In genomic region chr10:50605280-50606270, GRCh38 we compare ENCODE assay signal across 1 cellular context.
TF ChIP-seq lines count a peak whose summit lies in the region.

No MANE protein-coding gene starts in this region.

TF ChIP-seq in HEK293, 187 proteins besides CTCF, POLR2A, EP300 and RAD21 (continued from another document and continues in another):
- TF ChIP-seq ZNF18 (tag by site-specific recombination; IDR thresholded peaks at IDR 0.05) (peak; percentile 62; the same call in 1 of the 2 replicates), ZBTB49 (tag by site-specific recombination; IDR thresholded peaks at IDR 0.05; ENCODE audit: low read depth) (no peak), BCL11B (tag by site-specific recombination; IDR thresholded peaks at IDR 0.05; ENCODE audit: low read depth) (no peak), ZNF624 (tag by site-specific recombination; IDR thresholded peaks at IDR 0.05) (no peak), ZNF558 (tag by site-specific recombination; IDR thresholded peaks at IDR 0.05) (no peak), FEZF1 (tag by site-specific recombination; IDR thresholded peaks at IDR 0.05) (peak; percentile 90), PRDM10 (tag by site-specific recombination; IDR thresholded peaks at IDR 0.05) (peak; percentile 41; the same call in 1 of the 2 replicates), ZBTB1 (tag by site-specific recombination; IDR thresholded peaks at IDR 0.05) (no peak), ZNF324 (tag by site-specific recombination; IDR thresholded peaks at IDR 0.05) (no peak), ZNF560 (tag by site-specific recombination; IDR thresholded peaks at IDR 0.05; ENCODE audit: borderline replicate concordance) (no peak), ZIC2 (tag by site-specific recombination; IDR thresholded peaks at IDR 0.05) (no peak), GLIS2 (tag by site-specific recombination; IDR thresholded peaks at IDR 0.05) (no peak), REPIN1 (tag by site-specific recombination; IDR thresholded peaks at IDR 0.05; ENCODE audit: low read depth) (no peak), ZBTB11 (tag by site-specific recombination; conservative IDR thresholded peaks at IDR 0.05; ENCODE audit: low read depth) (no peak), ZNF266 (tag by site-specific recombination; IDR thresholded peaks at IDR 0.05; ENCODE audit: low read depth) (no peak), ZNF664 (tag by site-specific recombination; IDR thresholded peaks at IDR 0.05) (no peak), ZNF654 (tag by site-specific recombination; IDR thresholded peaks at IDR 0.05; ENCODE audit: low read depth) (no peak), ZBTB17 (tag by site-specific recombination; IDR thresholded peaks at IDR 0.05) (peak; percentile 58), ZNF280C (tag by site-specific recombination; IDR thresholded peaks at IDR 0.05) (no peak), ZNF521 (tag by site-specific recombination; IDR thresholded peaks at IDR 0.05) (no peak), ZSCAN18 (tag by site-specific recombination; IDR thresholded peaks at IDR 0.05) (no peak)
- TF ChIP-seq, protein P1, sequence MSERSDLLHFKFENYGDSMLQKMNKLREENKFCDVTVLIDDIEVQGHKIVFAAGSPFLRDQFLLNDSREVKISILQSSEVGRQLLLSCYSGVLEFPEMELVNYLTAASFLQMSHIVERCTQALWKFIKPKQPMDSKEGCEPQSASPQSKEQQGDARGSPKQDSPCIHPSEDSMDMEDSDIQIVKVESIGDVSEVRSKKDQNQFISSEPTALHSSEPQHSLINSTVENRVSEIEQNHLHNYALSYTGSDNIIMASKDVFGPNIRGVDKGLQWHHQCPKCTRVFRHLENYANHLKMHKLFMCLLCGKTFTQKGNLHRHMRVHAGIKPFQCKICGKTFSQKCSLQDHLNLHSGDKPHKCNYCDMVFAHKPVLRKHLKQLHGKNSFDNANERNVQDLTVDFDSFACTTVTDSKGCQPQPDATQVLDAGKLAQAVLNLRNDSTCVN (tag by site-specific recombination; optimal IDR thresholded peaks at IDR 0.05): no peak
- TF ChIP-seq, protein P2, sequence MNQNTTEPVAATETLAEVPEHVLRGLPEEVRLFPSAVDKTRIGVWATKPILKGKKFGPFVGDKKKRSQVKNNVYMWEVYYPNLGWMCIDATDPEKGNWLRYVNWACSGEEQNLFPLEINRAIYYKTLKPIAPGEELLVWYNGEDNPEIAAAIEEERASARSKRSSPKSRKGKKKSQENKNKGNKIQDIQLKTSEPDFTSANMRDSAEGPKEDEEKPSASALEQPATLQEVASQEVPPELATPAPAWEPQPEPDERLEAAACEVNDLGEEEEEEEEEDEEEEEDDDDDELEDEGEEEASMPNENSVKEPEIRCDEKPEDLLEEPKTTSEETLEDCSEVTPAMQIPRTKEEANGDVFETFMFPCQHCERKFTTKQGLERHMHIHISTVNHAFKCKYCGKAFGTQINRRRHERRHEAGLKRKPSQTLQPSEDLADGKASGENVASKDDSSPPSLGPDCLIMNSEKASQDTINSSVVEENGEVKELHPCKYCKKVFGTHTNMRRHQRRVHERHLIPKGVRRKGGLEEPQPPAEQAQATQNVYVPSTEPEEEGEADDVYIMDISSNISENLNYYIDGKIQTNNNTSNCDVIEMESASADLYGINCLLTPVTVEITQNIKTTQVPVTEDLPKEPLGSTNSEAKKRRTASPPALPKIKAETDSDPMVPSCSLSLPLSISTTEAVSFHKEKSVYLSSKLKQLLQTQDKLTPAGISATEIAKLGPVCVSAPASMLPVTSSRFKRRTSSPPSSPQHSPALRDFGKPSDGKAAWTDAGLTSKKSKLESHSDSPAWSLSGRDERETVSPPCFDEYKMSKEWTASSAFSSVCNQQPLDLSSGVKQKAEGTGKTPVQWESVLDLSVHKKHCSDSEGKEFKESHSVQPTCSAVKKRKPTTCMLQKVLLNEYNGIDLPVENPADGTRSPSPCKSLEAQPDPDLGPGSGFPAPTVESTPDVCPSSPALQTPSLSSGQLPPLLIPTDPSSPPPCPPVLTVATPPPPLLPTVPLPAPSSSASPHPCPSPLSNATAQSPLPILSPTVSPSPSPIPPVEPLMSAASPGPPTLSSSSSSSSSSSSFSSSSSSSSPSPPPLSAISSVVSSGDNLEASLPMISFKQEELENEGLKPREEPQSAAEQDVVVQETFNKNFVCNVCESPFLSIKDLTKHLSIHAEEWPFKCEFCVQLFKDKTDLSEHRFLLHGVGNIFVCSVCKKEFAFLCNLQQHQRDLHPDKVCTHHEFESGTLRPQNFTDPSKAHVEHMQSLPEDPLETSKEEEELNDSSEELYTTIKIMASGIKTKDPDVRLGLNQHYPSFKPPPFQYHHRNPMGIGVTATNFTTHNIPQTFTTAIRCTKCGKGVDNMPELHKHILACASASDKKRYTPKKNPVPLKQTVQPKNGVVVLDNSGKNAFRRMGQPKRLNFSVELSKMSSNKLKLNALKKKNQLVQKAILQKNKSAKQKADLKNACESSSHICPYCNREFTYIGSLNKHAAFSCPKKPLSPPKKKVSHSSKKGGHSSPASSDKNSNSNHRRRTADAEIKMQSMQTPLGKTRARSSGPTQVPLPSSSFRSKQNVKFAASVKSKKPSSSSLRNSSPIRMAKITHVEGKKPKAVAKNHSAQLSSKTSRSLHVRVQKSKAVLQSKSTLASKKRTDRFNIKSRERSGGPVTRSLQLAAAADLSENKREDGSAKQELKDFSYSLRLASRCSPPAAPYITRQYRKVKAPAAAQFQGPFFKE (tag by site-specific recombination; IDR thresholded peaks at IDR 0.05; ENCODE audit: borderline replicate concordance): no peak
- TF ChIP-seq, protein P3, sequence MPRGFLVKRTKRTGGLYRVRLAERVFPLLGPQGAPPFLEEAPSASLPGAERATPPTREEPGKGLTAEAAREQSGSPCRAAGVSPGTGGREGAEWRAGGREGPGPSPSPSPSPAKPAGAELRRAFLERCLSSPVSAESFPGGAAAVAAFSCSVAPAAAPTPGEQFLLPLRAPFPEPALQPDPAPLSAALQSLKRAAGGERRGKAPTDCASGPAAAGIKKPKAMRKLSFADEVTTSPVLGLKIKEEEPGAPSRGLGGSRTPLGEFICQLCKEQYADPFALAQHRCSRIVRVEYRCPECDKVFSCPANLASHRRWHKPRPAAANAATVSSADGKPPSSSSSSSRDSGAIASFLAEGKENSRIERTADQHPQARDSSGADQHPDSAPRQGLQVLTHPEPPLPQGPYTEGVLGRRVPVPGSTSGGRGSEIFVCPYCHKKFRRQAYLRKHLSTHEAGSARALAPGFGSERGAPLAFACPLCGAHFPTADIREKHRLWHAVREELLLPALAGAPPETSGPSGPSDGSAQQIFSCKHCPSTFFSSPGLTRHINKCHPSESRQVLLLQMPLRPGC (tag by site-specific recombination; IDR thresholded peaks at IDR 0.05): no peak
